17 cellular contexts compared by ENCODE assay signal in genomic region chr18:71808576-71808975, GRCh38.
DNase-seq lines count a peak whose midpoint lies in the region; ATAC-seq and TF ChIP-seq lines count a peak whose summit lies in the region.
"Had no signal": no experiment of that assay in that cellular context is flagged by ENCODE, and none has a peak within 500 bp of the region (broad histone marks: within the 10 kb centered on the region; RNA-seq: fewer than 3 reads in every experiment).

No MANE protein-coding gene starts in this region.

- ATAC-seq in HG02981 (IDR thresholded peaks at IDR 0.05; ENCODE audit: unreplicated experiment): no peak

- H3K27me3 Mint-ChIP-seq in nephron (ENCODE audit: low read depth): no peaks in the 10 kb centered on the region
- no peaks in the 10 kb centered on the region for H3K27me3 Mint-ChIP-seq in activated T-helper 2 cell treated with anti-CD3 and anti-CD28 coated beads, Interferon-gamma antibody, Interleukin-2, Interleukin-4, amounts not matched to agents 10 μg/mL and 5 μg/mL and 100 μg/mL, durations not matched to agents 14 hours and 24 hours and 36 hours (ENCODE audit: low read depth)
- H3K27me3 Mint-ChIP-seq: B cell, IgD-negative memory B cell had no signal

- no peak overlapping the region for H3K4me3 Mint-ChIP-seq in nephron
- no peak overlapping the region for H3K4me3 Mint-ChIP-seq in activated T-helper 2 cell treated with anti-CD3 and anti-CD28 coated beads, Interferon-gamma antibody, Interleukin-2, Interleukin-4, amounts not matched to agents 10 μg/mL and 5 μg/mL and 100 μg/mL, durations not matched to agents 14 hours and 24 hours and 36 hours (ENCODE audit: low read depth)
- H3K4me3 Mint-ChIP-seq: B cell, IgD-negative memory B cell had no signal

- peaks cover 3% of the 10 kb centered on the region for H3K36me3 Mint-ChIP-seq in nephron (ENCODE audit: low read depth)
- no peaks in the 10 kb centered on the region for H3K36me3 Mint-ChIP-seq in activated T-helper 2 cell treated with anti-CD3 and anti-CD28 coated beads, Interferon-gamma antibody, Interleukin-2, Interleukin-4, amounts not matched to agents 10 μg/mL and 5 μg/mL and 100 μg/mL, durations not matched to agents 14 hours and 24 hours and 36 hours (ENCODE audit: low read depth)

- DNase-seq in HT1080 (ENCODE audit: low read depth) (peak; percentile 29), SW480 (ENCODE audit: low spot score) (peak; percentile 2), OCI-M2 (lab: John Stamatoyannopoulos, UW; ENCODE audit: unreplicated experiment) (no peak), putamen (ENCODE audit: low spot score) (no peak)
- no peak for DNase-seq in activated T-helper 2 cell treated with anti-CD3 and anti-CD28 coated beads, Interferon-gamma antibody, Interleukin-2, Interleukin-4, amounts not matched to agents 10 μg/mL and 5 μg/mL and 100 μg/mL, durations not matched to agents 14 hours and 24 hours and 36 hours (ENCODE audit: low spot score)
- DNase-seq: DMS 273 treated with DMSO at 0.1 percent for 48 hours, GM23248, HCEC 1CT, NCI-H1105, NCI-H2081, NCI-H748 treated with DMSO at 0.1 percent for 48 hours, OCI-M1, RPMI8226 had no signal

- H3K9me3 Mint-ChIP-seq in nephron: no peaks in the 10 kb centered on the region
- peaks cover 4% of the 10 kb centered on the region for H3K9me3 Mint-ChIP-seq in activated T-helper 2 cell treated with anti-CD3 and anti-CD28 coated beads, Interferon-gamma antibody, Interleukin-2, Interleukin-4, amounts not matched to agents 10 μg/mL and 5 μg/mL and 100 μg/mL, durations not matched to agents 14 hours and 24 hours and 36 hours

- H3K4me1 Mint-ChIP-seq in nephron: no peaks in the 10 kb centered on the region
- no peaks in the 10 kb centered on the region for H3K4me1 Mint-ChIP-seq in activated T-helper 2 cell treated with anti-CD3 and anti-CD28 coated beads, Interferon-gamma antibody, Interleukin-2, Interleukin-4, amounts not matched to agents 10 μg/mL and 5 μg/mL and 100 μg/mL, durations not matched to agents 14 hours and 24 hours and 36 hours (ENCODE audit: low read depth)
- H3K4me1 Mint-ChIP-seq: B cell, IgD-negative memory B cell had no signal

- TF ChIP-seq CTCF in nephron (IDR thresholded peaks at IDR 0.05; ENCODE audit: unreplicated experiment in 3 of 3): no peak

- intact Hi-C loops in activated T-helper 2 cell treated with anti-CD3 and anti-CD28 coated beads, Interferon-gamma antibody, Interleukin-2, Interleukin-4, amounts not matched to agents 10 μg/mL and 5 μg/mL and 100 μg/mL, durations not matched to agents 14 hours and 24 hours and 36 hours (cut with micrococcal nuclease): no loop called here

- peak overlapping the region in 2 of 3 experiments; percentile 40 to 68 for H3K27ac Mint-ChIP-seq in nephron
- no peak overlapping the region for H3K27ac Mint-ChIP-seq in activated T-helper 2 cell treated with anti-CD3 and anti-CD28 coated beads, Interferon-gamma antibody, Interleukin-2, Interleukin-4, amounts not matched to agents 10 μg/mL and 5 μg/mL and 100 μg/mL, durations not matched to agents 14 hours and 24 hours and 36 hours
- H3K27ac Mint-ChIP-seq: B cell, IgD-negative memory B cell had no signal

Comparison
In these comparisons a context has a peak if more than half of its experiments do, and no peak if none do; other contexts are left out.
1. DNase-seq: peak in HT1080 (single experiment) and SW480 (single experiment); none in OCI-M2 (single experiment), putamen (single experiment) and activated T-helper 2 cell treated with anti-CD3 and anti-CD28 coated beads, Interferon-gamma antibody, Interleukin-2, Interleukin-4, amounts not matched to agents 10 μg/mL and 5 μg/mL and 100 μg/mL, durations not matched to agents 14 hours and 24 hours and 36 hours (single experiment).